In genomic region chr13:71290963-71291937, GRCh38 we compare ENCODE assay signal across 8 cellular contexts.
DNase-seq lines count a peak whose midpoint lies in the region; ATAC-seq, FAIRE-seq and TF ChIP-seq lines count a peak whose summit lies in the region.

No MANE protein-coding gene starts in this region.

- no peak overlapping the region for H3K9ac ChIP-seq in neural progenitor cell

- no peaks in the 10 kb centered on the region for H3F3A ChIP-seq in neural progenitor cell (ENCODE audit: low read depth)

- H3K27ac ChIP-seq in left lung (peak overlapping the region; percentile 22 to 80), neural progenitor cell (no peak overlapping the region)

- H3K4me1 ChIP-seq in left lung, result peaks cover 0 to 5% of the 10 kb centered on the region in 2 donors
- peaks cover 11% of the 10 kb centered on the region for H3K4me1 ChIP-seq in neural progenitor cell

- H3K4me1 Mint-ChIP-seq in activated naive CD8-positive, alpha-beta T cell treated with anti-CD3 and anti-CD28 coated beads, Interleukin-2, amount 50 U/mL, for 24 hours, result peaks cover 20% of the 10 kb centered on the region
- peaks cover 10% of the 10 kb centered on the region for H3K4me1 Mint-ChIP-seq in neural progenitor cell

- H3K9me3 ChIP-seq in left lung (peaks cover 0 to 3% of the 10 kb centered on the region in 2 donors), neural progenitor cell (ENCODE audit: low read depth) (no peaks in the 10 kb centered on the region)

- H4K20me1 ChIP-seq in neural progenitor cell (ENCODE audit: low read depth), result no peaks in the 10 kb centered on the region

- no peaks in the 10 kb centered on the region for H3K36me3 ChIP-seq in left lung
- no peaks in the 10 kb centered on the region for H3K36me3 ChIP-seq in neural progenitor cell

- no peak for FAIRE-seq in RCC 7860 (lab: Jason Lieb, UNC)

- H3K27ac Mint-ChIP-seq in activated naive CD8-positive, alpha-beta T cell treated with anti-CD3 and anti-CD28 coated beads, Interleukin-2, amount 50 U/mL, for 24 hours, result peak overlapping the region; percentile 82
- no peak overlapping the region for H3K27ac Mint-ChIP-seq in neural progenitor cell

- H3K36me3 Mint-ChIP-seq in activated naive CD8-positive, alpha-beta T cell treated with anti-CD3 and anti-CD28 coated beads, Interleukin-2, amount 50 U/mL, for 24 hours (ENCODE audit: low read depth), result no peaks in the 10 kb centered on the region
- H3K36me3 Mint-ChIP-seq in neural progenitor cell, result no peaks in the 10 kb centered on the region

- H3K4me2 ChIP-seq in neural progenitor cell, result no peak overlapping the region

- TF ChIP-seq CTCF in left lung (IDR thresholded peaks at IDR 0.05) (no peak), neural progenitor cell (IDR thresholded peaks at IDR 0.05) (no peak)

- ATAC-seq in GM19324 (IDR thresholded peaks at IDR 0.05; ENCODE audit: low FRiP score, unreplicated experiment) (peak; percentile 85), HG03354 (IDR thresholded peaks at IDR 0.05; ENCODE audit: poor library complexity, severe bottlenecking, unreplicated experiment) (peak; percentile 86), left lung (peak; percentile 52)
- ATAC-seq in activated naive CD8-positive, alpha-beta T cell treated with anti-CD3 and anti-CD28 coated beads, Interleukin-2, amount 50 U/mL, for 24 hours, result peak; percentile 57
- ATAC-seq in stimulated activated naive CD8-positive, alpha-beta T cell treated with anti-CD3 and anti-CD28 coated beads, Interleukin-15, Interleukin-2, amounts not matched to agents 100 U/mL and 50 U/mL, for 24 hours, result peak; percentile 53

- H3K4me3 ChIP-seq in left lung (peak overlapping the region; percentile 6 to 36), neural progenitor cell (no peak overlapping the region)

- peaks cover 6% of the 10 kb centered on the region for H3K9me3 Mint-ChIP-seq in activated naive CD8-positive, alpha-beta T cell treated with anti-CD3 and anti-CD28 coated beads, Interleukin-2, amount 50 U/mL, for 24 hours
- peaks cover 2% of the 10 kb centered on the region for H3K9me3 Mint-ChIP-seq in neural progenitor cell

- peak; percentile 89 for DNase-seq in CD1c-positive myeloid dendritic cell (ENCODE audit: extremely low spot score)
- peak; percentile 59 for DNase-seq in RCC 7860 (ENCODE audit: low spot score)
- peak; percentile 13 for DNase-seq in activated naive CD8-positive, alpha-beta T cell treated with anti-CD3 and anti-CD28 coated beads, Interleukin-2, amount 50 U/mL, for 24 hours
- peak in 1 of 2 donors; percentile 32 for DNase-seq in left lung
- DNase-seq in stimulated activated naive CD8-positive, alpha-beta T cell treated with anti-CD3 and anti-CD28 coated beads, Interleukin-15, Interleukin-2, amounts not matched to agents 100 U/mL and 50 U/mL, for 24 hours, result peak; percentile 22
- no peak for DNase-seq in neural progenitor cell (ENCODE audit: low spot score)

- no peaks in the 10 kb centered on the region for H3K79me2 ChIP-seq in neural progenitor cell (ENCODE audit: low read depth)

- H2AFZ ChIP-seq in neural progenitor cell (replicated peaks), result no peak overlapping the region

- peaks cover 7% of the 10 kb centered on the region for H3K27me3 Mint-ChIP-seq in activated naive CD8-positive, alpha-beta T cell treated with anti-CD3 and anti-CD28 coated beads, Interleukin-2, amount 50 U/mL, for 24 hours
- no peaks in the 10 kb centered on the region for H3K27me3 Mint-ChIP-seq in neural progenitor cell (ENCODE audit: insufficient read depth, low read depth)

- H3K27me3 ChIP-seq in left lung, result no peaks in the 10 kb centered on the region
- no peaks in the 10 kb centered on the region for H3K27me3 ChIP-seq in neural progenitor cell

- peak overlapping the region; percentile 78 for H3K4me3 Mint-ChIP-seq in activated naive CD8-positive, alpha-beta T cell treated with anti-CD3 and anti-CD28 coated beads, Interleukin-2, amount 50 U/mL, for 24 hours
- no peak overlapping the region for H3K4me3 Mint-ChIP-seq in neural progenitor cell

- intact Hi-C loops in left lung (cut with DNase I), result no loop called here
